ENCODE assay signal across 21 cellular contexts in genomic region chr2:100643459-100643858, GRCh38.
"Had no signal": no experiment of that assay in that cellular context is flagged by ENCODE, and none has a peak within 500 bp of the region (broad histone marks: within the 10 kb centered on the region; RNA-seq: fewer than 3 reads in every experiment).

No MANE protein-coding gene starts in this region.

- H3K4me1 ChIP-seq: body of pancreas, esophagus squamous epithelium, psoas muscle, right lobe of liver, suprapubic skin had no signal

- H3K27ac ChIP-seq: body of pancreas, dorsolateral prefrontal cortex, esophagus squamous epithelium, psoas muscle, right lobe of liver, suprapubic skin, upper lobe of left lung had no signal

- H3K36me3 ChIP-seq: esophagus squamous epithelium, right lobe of liver, suprapubic skin, upper lobe of left lung had no signal

- H3K27me3 ChIP-seq: body of pancreas, right lobe of liver, suprapubic skin, upper lobe of left lung had no signal

- H3K9me3 ChIP-seq: body of pancreas, mucosa of descending colon, psoas muscle, right lobe of liver, suprapubic skin had no signal

- H3K4me3 Mint-ChIP-seq: activated CD8-positive, alpha-beta memory T cell treated with anti-CD3 and anti-CD28 coated beads, Interleukin-2, amount 10 ng/mL, durations not matched to agents 7 days and 5 days had no signal

- H3K4me3 ChIP-seq: body of pancreas, dorsolateral prefrontal cortex, esophagus squamous epithelium, lung, mucosa of descending colon, psoas muscle, right lobe of liver, suprapubic skin, upper lobe of left lung had no signal

- DNase-seq: activated CD8-positive, alpha-beta memory T cell treated with anti-CD3 and anti-CD28 coated beads, Interleukin-2, amount 10 ng/mL, durations not matched to agents 7 days and 5 days; activated effector memory CD4-positive, alpha-beta T cell treated with anti-CD3 and anti-CD28 coated beads, Interleukin-2, amount 50 U/mL, for 16 hours; activated T-cell treated with anti-CD3 and anti-CD28 coated beads, Interleukin-2, amount 50 U/mL, for 24 hours; amniotic stem cell; body of pancreas; cerebellar nuclear complex; dorsolateral prefrontal cortex; esophagus squamous epithelium; foreskin fibroblast; glutamatergic neuron; left colon; mucosa of descending colon; nucleus accumbens; psoas muscle; right lobe of liver; SIG-M5; stimulated activated CD4-positive, alpha-beta T cell treated with anti-CD3 and anti-CD28 coated beads, Interleukin-2, amount 100 ng/mL, for 24 hours; stimulated activated naive CD4-positive, alpha-beta T cell treated with Interleukin-2 at 50 U/mL for 16 hours; upper lobe of left lung had no signal

- H3K27me3 Mint-ChIP-seq: activated T-cell treated with anti-CD3 and anti-CD28 coated beads, Interleukin-2, amount 50 U/mL, for 24 hours had no signal
